Comparison of ENCODE assay signal across 12 cellular contexts in genomic region chr1:14597343-14598006, GRCh38. TPM values are rescaled to one million over a fixed set of nuclear protein-coding genes. Genes with fewer than 3 reads are reported as not detected.
DNase-seq lines count a peak whose midpoint lies in the region; ATAC-seq, FAIRE-seq and TF ChIP-seq lines count a peak whose summit lies in the region.
"Had no signal": no experiment of that assay in that cellular context is flagged by ENCODE, and none has a peak within 500 bp of the region (broad histone marks: within the 10 kb centered on the region; RNA-seq: fewer than 3 reads in every experiment).

No MANE protein-coding gene starts in this region.

- no peaks in the 10 kb centered on the region for H3K36me3 ChIP-seq in K562 (ENCODE audit: control insufficient read depth, insufficient read depth, low read length)
- H3K36me3 ChIP-seq in testis (ENCODE audit: low read depth, missing control alignments): no peaks in the 10 kb centered on the region
- H3K36me3 ChIP-seq: right atrium auricular region had no signal

- TF ChIP-seq POLR2A in K562 (conservative IDR thresholded peaks at IDR 0.05) (no peak), testis (IDR thresholded peaks at IDR 0.05) (no peak)

- H3K4me3 Mint-ChIP-seq in HFFc6: no peak overlapping the region

- H2AFZ ChIP-seq in K562 (ENCODE audit: low read depth, low read length): no peak overlapping the region

- no peaks in the 10 kb centered on the region; the same call in 1 of the 2 replicates for H3K27me3 Mint-ChIP-seq in HFFc6 (ENCODE audit: insufficient read depth)

- no peak for FAIRE-seq in K562 (lab: Jason Lieb, UNC)
- FAIRE-seq: TTC549 had no signal

- H3K27me3 ChIP-seq in K562 (ENCODE audit: control insufficient read depth in 2 of 2, insufficient read depth in 2 of 2, low read length in 2 of 2) (peaks cover 31 to 53% of the 10 kb centered on the region in 2 experiments; a peak in 4 of 5 replicates), testis (no peaks in the 10 kb centered on the region)

- intact Hi-C loops in K562 (cut with micrococcal nuclease): no loop called here
- intact Hi-C loops in testis (cut with DNase I; ENCODE audit: low total_unique reads): no loop called here

- H3K9ac ChIP-seq in K562 (ENCODE audit: insufficient read depth in 1 of 2, low read depth in 2 of 2, low read length in 2 of 2): no peak overlapping the region

- no peak overlapping the region for H3K4me3 ChIP-seq in K562
- H3K4me3 ChIP-seq in testis: peak overlapping the region; percentile 41 to 64

- TF ChIP-seq RAD21 in K562 (CRISPR knock-in tag; conservative IDR thresholded peaks at IDR 0.05 in 1 of 2, IDR thresholded peaks at IDR 0.05 in 1 of 2): no peak

- no peaks in the 10 kb centered on the region for H3K79me2 ChIP-seq in K562 (ENCODE audit: control insufficient read depth, insufficient read depth, low read length)

- WGBS in K562 (ENCODE audit: insufficient coverage, low coverage, missing lambda C conversion rate): 14% methylated on average over 10 of the region's 10 CpGs
- 53 to 72% methylated on average over 8 to 10 of the region's 10 CpGs for WGBS in testis, 2 donors

- TF ChIP-seq EP300 in K562 (IDR thresholded peaks at IDR 0.05; ENCODE audit: low read length): no peak

- in situ Hi-C loops in K562 (cut with MboI): no loop called here

- H3K27ac Mint-ChIP-seq in HFFc6: no peak overlapping the region

- H3K9me1 ChIP-seq in K562 (ENCODE audit: control insufficient read depth, insufficient read depth, low read length): no peaks in the 10 kb centered on the region

- H3K9me3 ChIP-seq in K562 (replicated peaks; ENCODE audit: control insufficient read depth, insufficient read depth, low read depth, low read length) (no peaks in the 10 kb centered on the region), testis (no peaks in the 10 kb centered on the region)
- H3K9me3 ChIP-seq: right atrium auricular region had no signal

- H3K27ac ChIP-seq in K562 (ENCODE audit: extremely low read depth, low read depth, low read length) (no peak overlapping the region), testis (no peak overlapping the region)
- H3K27ac ChIP-seq: 22Rv1, right atrium auricular region had no signal

- no peak overlapping the region for H3K4me2 ChIP-seq in K562 (ENCODE audit: insufficient read depth, low read length)

- H3K9me3 Mint-ChIP-seq in HFFc6: peaks cover 23% of the 10 kb centered on the region

- H3K4me1 ChIP-seq in K562 (replicated peaks in 1 of 2; ENCODE audit: control insufficient read depth in 2 of 2, insufficient read depth in 2 of 2, low read length in 2 of 2) (peaks cover 3 to 19% of the 10 kb centered on the region in 2 experiments; a peak in 2 of 5 replicates), testis (peaks cover 7% of the 10 kb centered on the region)

- BruUV-seq in K562 (replicated peaks; lab: Mats Ljungman, UMichigan): no TSS peak

- no peak for ATAC-seq in K562
- ATAC-seq in GM21576 (IDR thresholded peaks at IDR 0.05; ENCODE audit: unreplicated experiment): no peak

- DNase-seq in DMS 273 (lab: John Stamatoyannopoulos, UW; ENCODE audit: unreplicated experiment): peak; percentile 45
- DNase-seq in DMS 273 treated with DMSO at 0.1 percent for 48 hours (lab: John Stamatoyannopoulos, UW): no peak
- no peak for DNase-seq in K562 (ENCODE audit: extremely low read depth in 1 of 4, low spot score in 3 of 4)
- peak; percentile 90 for DNase-seq in islet precursor cell
- no peak for DNase-seq in testis
- no peak for DNase-seq in HFFc6
- no peak for DNase-seq in GM19238 (ENCODE audit: insufficient read length, low spot score)
- DNase-seq: NCI-H2171 treated with DMSO at 0.1 percent for 48 hours had no signal

- no peaks in the 10 kb centered on the region for H3K4me1 Mint-ChIP-seq in HFFc6 (ENCODE audit: low read depth)

- POLR2A ChIA-PET in K562 (lab: Yijun Ruan, JAX): interaction anchor here (0.6 to 0.9 kb wide), 2 partner anchors 13 to 714 kb away, joined by 3 read pairs; no protein-coding TSS in a partner anchor

- H3K36me3 Mint-ChIP-seq in HFFc6 (ENCODE audit: low read depth): no peaks in the 10 kb centered on the region

- TF ChIP-seq CTCF in K562 (IDR thresholded peaks at IDR 0.05 in 2 of 3, conservative IDR thresholded peaks at IDR 0.05 in 1 of 3; ENCODE audit: insufficient read depth in 2 of 3, low read depth in 1 of 3, low read length in 3 of 3) (no peak), testis (IDR thresholded peaks at IDR 0.05) (no peak), HFFc6 (IDR thresholded peaks at IDR 0.05) (no peak)

- H4K20me1 ChIP-seq in K562 (replicated peaks; ENCODE audit: control insufficient read depth, insufficient read depth, low read length): no peaks in the 10 kb centered on the region

- CTCF ChIA-PET in K562 (lab: Yijun Ruan, JAX; ENCODE audit: low intra/inter-chr PET ratio): no interaction called here

TF ChIP-seq in K562, 482 proteins besides CTCF, POLR2A, EP300 and RAD21:
- peak; percentile 54 for TF ChIP-seq RBM25 (IDR thresholded peaks at IDR 0.05; ENCODE audit: low read depth, low read length, severe bottlenecking)
- TF ChIP-seq GATA2 (CRISPR knock-in tag; IDR thresholded peaks at IDR 0.05): 0 out of 2 replicates have a peak, but pooled peaks have one; percentile 9
- TF ChIP-seq ZBTB34 (CRISPR knock-in tag; IDR thresholded peaks at IDR 0.05): no peak
- no peak for TF ChIP-seq SRSF1 (IDR thresholded peaks at IDR 0.05; ENCODE audit: low read depth, low read length)

RNA-seq across cellular contexts. Expression of gene KAZN, which starts 1.0 kb away (rescaled TPM):
- 7.9 and 9.6 TPM in 2 replicates for total RNA-seq in K562 (2011; cell fraction: chromatin; rRNA removed; ENCODE audit: low replicate concordance)
- 4.5 and 7.5 TPM in 2 replicates for total RNA-seq in K562 (2011; cell fraction: nucleolus; rRNA removed)
- 11.1 and 15.3 TPM in 2 replicates for total RNA-seq in K562 (2011; cell fraction: nucleoplasm; rRNA removed)
- total RNA-seq in K562 (2014; rRNA removed): 5.4 and 7.7 TPM in 2 replicates
- total RNA-seq in K562 (2014; rRNA removed; fragmentation: Illumina TruSeq; extraction: Trizol): 4.2 and 5.1 TPM in 2 replicates
- 5.4 and 5.5 TPM in 2 replicates for total RNA-seq in K562 (2015; rRNA removed; fragmentation: Illumina TruSeq; extraction: Trizol)
- total RNA-seq in K562 (2021): 20.9 and 21.6 TPM in 2 replicates
- polyA plus RNA-seq in K562 (2011; rRNA removed): 2.1 and 4.6 TPM in 2 replicates
- polyA plus RNA-seq in K562 (2011; cell fraction: cytosol; rRNA removed): 2.4 and 4.5 TPM in 2 replicates
- polyA plus RNA-seq in K562 (2011; cell fraction: nucleus; rRNA removed): 8.0 and 13.3 TPM in 2 replicates
- 11.9 and 13.9 TPM in 2 replicates for polyA plus RNA-seq in K562 (2012)
- 15.1 and 15.8 TPM in 2 replicates for polyA plus RNA-seq in K562 (2014; fragmentation: Illumina TruSeq; extraction: Trizol)
- 1 to 10 TPM; 3.5 to 6.4 TPM for polyA plus RNA-seq in K562 (2014; fragmentation: Nextera tagmentation; extraction: Ambion mirVana)
- 9.5 and 11.6 TPM in 2 replicates for polyA plus RNA-seq in K562 (2014; rRNA removed)
- 1.9 and 3.4 TPM in 2 replicates for polyA minus RNA-seq in K562 (2011; rRNA and poly(A)+ RNA removed)
- 2.6 and 7.2 TPM in 2 replicates for polyA minus RNA-seq in K562 (2011; cell fraction: cytosol; rRNA and poly(A)+ RNA removed)
- polyA minus RNA-seq in K562 (2011; cell fraction: nucleus; rRNA and poly(A)+ RNA removed): 3.1 and 6.9 TPM in 2 replicates
- 10 to 100 TPM; 12.1 to 13.8 TPM for total RNA-seq in testis
- polyA plus RNA-seq in testis (ENCODE audit: insufficient read depth, low read depth, low replicate concordance): 14.6 TPM
- total RNA-seq in HFFc6 (2021; fragmentation: NEBNext Ultra II Directional; extraction: Animal tissue kit (Norgen Biotek cat#: 25700)): 10 to 100 TPM; 13.1 to 22.3 (median 20.7) TPM

Comparison
In these comparisons a context has a peak if more than half of its experiments do, and no peak if none do; other contexts are left out.
1. DNase-seq: peak in DMS 273 (single experiment) and islet precursor cell (single experiment); none in DMS 273 treated with DMSO at 0.1 percent for 48 hours (single experiment), K562 (0 of 4), testis (single experiment), HFFc6 (single experiment) and GM19238 (single experiment).